ENCODE assay signal across 20 cellular contexts in the genomic region with DNA sequence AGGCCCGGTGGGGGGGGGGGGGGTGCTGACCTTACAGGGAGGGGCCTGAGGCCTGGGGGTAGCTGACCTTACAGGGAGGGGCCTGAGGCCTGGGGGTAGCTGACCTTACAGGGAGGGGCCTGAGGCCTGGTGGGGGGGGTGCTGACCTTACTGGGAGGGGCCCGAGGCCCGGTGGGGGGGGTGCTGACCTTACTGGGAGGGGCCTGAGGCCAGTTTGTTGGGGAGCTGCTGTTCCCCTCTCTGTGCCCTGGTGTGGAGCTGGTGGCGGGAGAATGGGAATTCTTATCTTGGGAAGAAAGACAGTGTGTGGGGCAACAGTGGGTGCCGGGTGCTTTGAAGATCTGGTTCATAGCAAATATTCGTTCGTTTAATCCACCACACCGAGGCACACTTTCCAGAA. TPM values are rescaled to one million over a fixed set of nuclear protein-coding genes. Genes with fewer than 3 reads are reported as not detected.
DNase-seq lines count a peak whose midpoint lies in the region; ATAC-seq, FAIRE-seq and TF ChIP-seq lines count a peak whose summit lies in the region.
"Had no signal": no experiment of that assay in that cellular context is flagged by ENCODE, and none has a peak within 500 bp of the region (broad histone marks: within the 10 kb centered on the region; RNA-seq: fewer than 3 reads in every experiment).

No MANE protein-coding gene starts in this region.

- H3K4me1 Mint-ChIP-seq in CD14-positive monocyte = peaks cover 2% of the 10 kb centered on the region
- H3K4me1 Mint-ChIP-seq: CD4-positive, alpha-beta memory T cell had no signal

- no peak for TF ChIP-seq EP300 in SK-N-SH (IDR thresholded peaks at IDR 0.05; ENCODE audit: borderline replicate concordance in 1 of 2, low read depth in 1 of 2, low read length in 1 of 2)

- H3K9ac ChIP-seq in SK-N-SH (no peak overlapping the region), kidney (ENCODE audit: low read length in 2 of 2) (no peak overlapping the region)

- H3K4me3 ChIP-seq in SK-N-SH (ENCODE audit: low read depth in 2 of 2, low read length in 1 of 2) (no peak overlapping the region), kidney (ENCODE audit: low read length in 2 of 2) (no peak overlapping the region), spleen (no peak overlapping the region)
- H3K4me3 ChIP-seq: A549, GM23338 had no signal

- H3K36me3 ChIP-seq in SK-N-SH (replicated peaks in 1 of 2; ENCODE audit: control insufficient read depth in 1 of 2, insufficient read depth in 2 of 2, low read length in 1 of 2) = no peaks in the 10 kb centered on the region
- no peaks in the 10 kb centered on the region for H3K36me3 ChIP-seq in kidney (ENCODE audit: control insufficient read depth in 1 of 2, insufficient read depth in 2 of 2, low read length in 2 of 2)
- H3K36me3 ChIP-seq in spleen = no peaks in the 10 kb centered on the region

- CTCF ChIA-PET in SK-N-SH (lab: Yijun Ruan, JAX) = interaction anchor here (0.9 kb wide), 1 partner anchor 334 kb away, joined by 3 read pairs; no protein-coding TSS in a partner anchor

- TF ChIP-seq POLR2A in spleen (IDR thresholded peaks at IDR 0.05) = no peak

- no peak overlapping the region for H2AFZ ChIP-seq in SK-N-SH (ENCODE audit: low read depth)
- H2AFZ ChIP-seq: GM23338 had no signal

- FAIRE-seq in kidney (lab: Jason Lieb, UNC) = no peak
- FAIRE-seq: A549, GM12892, GM18507, H54 had no signal

- H3K9me3 ChIP-seq in SK-N-SH = no peaks in the 10 kb centered on the region
- no peaks in the 10 kb centered on the region for H3K9me3 ChIP-seq in kidney (ENCODE audit: control insufficient read depth in 1 of 2, low read length in 2 of 2)
- no peaks in the 10 kb centered on the region for H3K9me3 ChIP-seq in spleen
- H3K9me3 ChIP-seq: A549 had no signal

- no peaks in the 10 kb centered on the region for H3K9me2 ChIP-seq in SK-N-SH

- 77% methylated on average over 7 of the region's 8 CpGs for WGBS in SK-N-SH (ENCODE audit: low lambda C conversion rate)
- WGBS in spleen, 5 donors = 89 to 100% (median 90%) methylated on average over 5 to 8 of the region's 8 CpGs

- H3K27ac Mint-ChIP-seq in CD14-positive monocyte = no peak overlapping the region
- H3K27ac Mint-ChIP-seq: CD4-positive, alpha-beta memory T cell; GM23338 had no signal

- no peak overlapping the region for H3K4me2 ChIP-seq in SK-N-SH
- H3K4me2 ChIP-seq: A549, GM23338 had no signal

- H3K36me3 Mint-ChIP-seq in CD14-positive monocyte = no peaks in the 10 kb centered on the region
- H3K36me3 Mint-ChIP-seq: CD4-positive, alpha-beta memory T cell had no signal

- no peak for TF ChIP-seq RAD21 in SK-N-SH (IDR thresholded peaks at IDR 0.05; ENCODE audit: low read length)

- H3K27me3 ChIP-seq in SK-N-SH (ENCODE audit: insufficient read depth) = no peaks in the 10 kb centered on the region
- peaks cover 0 to 43% (median 0%) of the 10 kb centered on the region in 7 donors for H3K27me3 ChIP-seq in spleen (replicated peaks in 1 of 7)

- H3K9me3 Mint-ChIP-seq in CD14-positive monocyte = no peaks in the 10 kb centered on the region
- H3K9me3 Mint-ChIP-seq: CD4-positive, alpha-beta memory T cell; GM23338 had no signal

- H3K79me2 ChIP-seq in SK-N-SH (ENCODE audit: insufficient read depth) = no peaks in the 10 kb centered on the region

- peak; percentile 61 for DNase-seq in SK-N-SH
- peak; percentile 37 for DNase-seq in CD14-positive monocyte (ENCODE audit: low spot score)
- peak; percentile 45 for DNase-seq in kidney
- peak; percentile 40 for DNase-seq in spleen
- no peak for DNase-seq in iPS-NIHi7 (ENCODE audit: extremely low spot score)
- DNase-seq: AML-193; CD4-positive, alpha-beta memory T cell; DMS153; DMS79; GDM1 had no signal

- H3K4me3 Mint-ChIP-seq in CD14-positive monocyte = no peak overlapping the region
- H3K4me3 Mint-ChIP-seq: CD4-positive, alpha-beta memory T cell; GM23338 had no signal

- TF ChIP-seq CTCF in SK-N-SH (IDR thresholded peaks at IDR 0.05) (no peak), CD14-positive monocyte (IDR thresholded peaks at IDR 0.05) (no peak), kidney (IDR thresholded peaks at IDR 0.05; ENCODE audit: borderline replicate concordance, extremely low read depth, insufficient read depth) (no peak), spleen (IDR thresholded peaks at IDR 0.05 in 8 of 11, conservative IDR thresholded peaks at IDR 0.05 in 3 of 11) (no peak)

- POLR2A ChIA-PET in SK-N-SH (lab: Yijun Ruan, JAX) = no interaction called here

- H3K27me3 Mint-ChIP-seq in CD14-positive monocyte (ENCODE audit: low read depth in 3 of 3) = peaks cover 2 to 17% (median 14%) of the 10 kb centered on the region in 3 donors
- H3K27me3 Mint-ChIP-seq: CD4-positive, alpha-beta memory T cell had no signal

- H4K20me1 ChIP-seq in SK-N-SH (ENCODE audit: insufficient read depth) = no peaks in the 10 kb centered on the region

- H3K4me1 ChIP-seq in SK-N-SH (ENCODE audit: control insufficient read depth in 1 of 2, insufficient read depth in 2 of 2, low read depth in 1 of 2, low read length in 1 of 2) (peaks cover 0 to 29% of the 10 kb centered on the region in 2 experiments; a peak in 1 of 4 replicates), kidney (ENCODE audit: control insufficient read depth in 1 of 2, insufficient read depth in 1 of 2, low read depth in 1 of 2, low read length in 2 of 2) (no peaks in the 10 kb centered on the region), spleen (peaks cover 0 to 12% (median 0%) of the 10 kb centered on the region in 6 donors)
- H3K4me1 ChIP-seq: A549 had no signal

- H3F3A ChIP-seq in SK-N-SH (replicated peaks; ENCODE audit: insufficient read depth) = no peaks in the 10 kb centered on the region

- H3K27ac ChIP-seq in SK-N-SH (ENCODE audit: low read depth in 2 of 2, low read length in 1 of 2) (peak overlapping the region in 1 of 2 experiments; percentile 48; a peak in 1 of 4 replicates), kidney (ENCODE audit: low read depth in 2 of 2, low read length in 2 of 2) (no peak overlapping the region), spleen (no peak overlapping the region)
- H3K27ac ChIP-seq: 22Rv1, A549, C4-2B had no signal

- intact Hi-C loops in CD14-positive monocyte (cut with micrococcal nuclease) = no loop called here
- intact Hi-C loops in kidney (cut with DNase I) = no loop called here
- intact Hi-C loops in spleen (cut with DNase I; ENCODE audit: low total_unique reads) = no loop called here

- ATAC-seq in SK-N-SH treated with all-trans-retinoic acid at 6 μM for 48 hours (no peak), GM19324 (IDR thresholded peaks at IDR 0.05; ENCODE audit: low FRiP score, unreplicated experiment) (no peak)
- ATAC-seq: A549, GM23338, HCT116 had no signal

TF ChIP-seq in SK-N-SH, 30 proteins besides CTCF, POLR2A, EP300 and RAD21:
- TF ChIP-seq MEF2A (IDR thresholded peaks at IDR 0.05; ENCODE audit: borderline replicate concordance, low read depth) = no peak
- TF ChIP-seq, protein P1, sequence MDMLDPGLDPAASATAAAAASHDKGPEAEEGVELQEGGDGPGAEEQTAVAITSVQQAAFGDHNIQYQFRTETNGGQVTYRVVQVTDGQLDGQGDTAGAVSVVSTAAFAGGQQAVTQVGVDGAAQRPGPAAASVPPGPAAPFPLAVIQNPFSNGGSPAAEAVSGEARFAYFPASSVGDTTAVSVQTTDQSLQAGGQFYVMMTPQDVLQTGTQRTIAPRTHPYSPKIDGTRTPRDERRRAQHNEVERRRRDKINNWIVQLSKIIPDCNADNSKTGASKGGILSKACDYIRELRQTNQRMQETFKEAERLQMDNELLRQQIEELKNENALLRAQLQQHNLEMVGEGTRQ (IDR thresholded peaks at IDR 0.05; ENCODE audit: borderline replicate concordance, low read depth, low read length) = no peak

TF ChIP-seq in SK-N-SH treated with all-trans-retinoic acid at 6 μM for 48 hours, 23 proteins besides CTCF, POLR2A, EP300 and RAD21 (continues in another document):
- TF ChIP-seq ZC3H10 (CRISPR knock-in tag; IDR thresholded peaks at IDR 0.05) = no peak
- TF ChIP-seq ZNF70 (CRISPR knock-in tag; IDR thresholded peaks at IDR 0.05) = no peak
- TF ChIP-seq, protein P2, sequence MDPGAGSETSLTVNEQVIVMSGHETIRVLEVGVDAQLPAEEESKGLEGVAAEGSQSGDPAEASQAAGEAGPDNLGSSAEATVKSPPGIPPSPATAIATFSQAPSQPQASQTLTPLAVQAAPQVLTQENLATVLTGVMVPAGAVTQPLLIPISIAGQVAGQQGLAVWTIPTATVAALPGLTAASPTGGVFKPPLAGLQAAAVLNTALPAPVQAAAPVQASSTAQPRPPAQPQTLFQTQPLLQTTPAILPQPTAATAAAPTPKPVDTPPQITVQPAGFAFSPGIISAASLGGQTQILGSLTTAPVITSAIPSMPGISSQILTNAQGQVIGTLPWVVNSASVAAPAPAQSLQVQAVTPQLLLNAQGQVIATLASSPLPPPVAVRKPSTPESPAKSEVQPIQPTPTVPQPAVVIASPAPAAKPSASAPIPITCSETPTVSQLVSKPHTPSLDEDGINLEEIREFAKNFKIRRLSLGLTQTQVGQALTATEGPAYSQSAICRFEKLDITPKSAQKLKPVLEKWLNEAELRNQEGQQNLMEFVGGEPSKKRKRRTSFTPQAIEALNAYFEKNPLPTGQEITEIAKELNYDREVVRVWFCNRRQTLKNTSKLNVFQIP (CRISPR knock-in tag; IDR thresholded peaks at IDR 0.05; ENCODE audit: borderline replicate concordance, low read depth) = no peak
- TF ChIP-seq, protein P3, sequence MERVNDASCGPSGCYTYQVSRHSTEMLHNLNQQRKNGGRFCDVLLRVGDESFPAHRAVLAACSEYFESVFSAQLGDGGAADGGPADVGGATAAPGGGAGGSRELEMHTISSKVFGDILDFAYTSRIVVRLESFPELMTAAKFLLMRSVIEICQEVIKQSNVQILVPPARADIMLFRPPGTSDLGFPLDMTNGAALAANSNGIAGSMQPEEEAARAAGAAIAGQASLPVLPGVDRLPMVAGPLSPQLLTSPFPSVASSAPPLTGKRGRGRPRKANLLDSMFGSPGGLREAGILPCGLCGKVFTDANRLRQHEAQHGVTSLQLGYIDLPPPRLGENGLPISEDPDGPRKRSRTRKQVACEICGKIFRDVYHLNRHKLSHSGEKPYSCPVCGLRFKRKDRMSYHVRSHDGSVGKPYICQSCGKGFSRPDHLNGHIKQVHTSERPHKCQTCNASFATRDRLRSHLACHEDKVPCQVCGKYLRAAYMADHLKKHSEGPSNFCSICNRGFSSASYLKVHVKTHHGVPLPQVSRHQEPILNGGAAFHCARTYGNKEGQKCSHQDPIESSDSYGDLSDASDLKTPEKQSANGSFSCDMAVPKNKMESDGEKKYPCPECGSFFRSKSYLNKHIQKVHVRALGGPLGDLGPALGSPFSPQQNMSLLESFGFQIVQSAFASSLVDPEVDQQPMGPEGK (CRISPR knock-in tag; IDR thresholded peaks at IDR 0.05; ENCODE audit: borderline replicate concordance) = no peak
- no peak for TF ChIP-seq BACH2 (CRISPR knock-in tag; IDR thresholded peaks at IDR 0.05; ENCODE audit: borderline replicate concordance)
- no peak for TF ChIP-seq PPARA (CRISPR knock-in tag; IDR thresholded peaks at IDR 0.05; ENCODE audit: borderline replicate concordance)

RNA-seq across cellular contexts. Expression of a gene that starts 46.6 kb away (rescaled TPM):
- polyA plus RNA-seq in SK-N-SH (2012; rRNA removed) (3.9 and 4.9 TPM in 2 replicates), CD14-positive monocyte (not detected), kidney (ENCODE audit: insufficient read depth, low read depth, low replicate concordance) (3.8 TPM), spleen (under 1 TPM in 2 of 3 donors, not detected in 1; 0.03 to 0.08 TPM)
- 3.8 and 4.1 TPM in 2 replicates for polyA plus RNA-seq in SK-N-SH (2012; cell fraction: cytosol; rRNA removed)
- polyA plus RNA-seq in SK-N-SH (2012; cell fraction: nucleus; rRNA removed) = 9.4 and 11.4 TPM in 2 replicates
- total RNA-seq in kidney (8.3 TPM), spleen (1 to 10 TPM in 1 of 7 donors, under 1 TPM in 5, not detected in 1; 0.09 to 1.1 (median 0.45) TPM)
- total RNA-seq: CD4-positive, alpha-beta memory T cell had no signal
- polyA plus RNA-seq: CD4-positive, alpha-beta memory T cell had no signal
